In the genomic region with DNA sequence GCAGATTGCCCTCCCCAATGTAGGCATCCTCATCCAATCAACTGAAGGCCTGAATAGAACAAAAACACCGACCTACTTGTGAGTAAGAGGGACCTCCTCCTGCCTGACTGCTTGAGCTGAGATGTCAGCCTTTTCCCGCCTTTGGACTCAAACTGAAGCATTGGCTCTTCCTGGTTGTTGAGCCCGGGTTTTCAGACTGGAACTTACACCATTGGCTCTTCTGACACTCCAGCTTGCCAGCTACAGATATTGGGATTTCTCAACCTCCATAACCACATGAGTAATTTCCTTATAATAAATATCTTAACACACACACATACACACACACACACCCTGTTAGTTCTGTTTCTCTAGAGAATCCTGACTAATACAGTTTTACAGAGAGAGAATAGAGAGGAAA, we compare ENCODE assay signal across 18 cellular contexts.
DNase-seq lines count a peak whose midpoint lies in the region; ATAC-seq, FAIRE-seq and TF ChIP-seq lines count a peak whose summit lies in the region.
"Had no signal": no experiment of that assay in that cellular context is flagged by ENCODE, and none has a peak within 500 bp of the region (broad histone marks: within the 10 kb centered on the region; RNA-seq: fewer than 3 reads in every experiment).

No MANE protein-coding gene starts in this region.

- ATAC-seq in mucosa of descending colon = peak; percentile 56
- no peak for ATAC-seq in GM21360 (IDR thresholded peaks at IDR 0.05; ENCODE audit: unreplicated experiment)
- ATAC-seq: activated CD4-positive, CD25-positive, alpha-beta regulatory T cell treated with anti-CD3 and anti-CD28 coated beads, Interleukin-2, amount 50 U/mL, for 24 hours; CD8-positive, alpha-beta T cell; PC-3; stimulated activated memory B cell treated with anti-CD40 and anti-IgM and Interleukin-4, amounts not matched to agents 10 μg/mL and 1 μg/mL and 100 μg/mL, for 72 hours had no signal

- H3K27me3 ChIP-seq in bronchial epithelial cell (ENCODE audit: control insufficient read depth, insufficient read depth, low read length) = no peaks in the 10 kb centered on the region
- H3K27me3 ChIP-seq: right lobe of liver had no signal

- peaks cover 7% of the 10 kb centered on the region for H3K27me3 Mint-ChIP-seq in HFFc6 (ENCODE audit: insufficient read depth)
- H3K27me3 Mint-ChIP-seq: activated naive CD4-positive, alpha-beta T cell treated with anti-CD3 and anti-CD28 coated beads, Interleukin-2, amount 50 U/mL, for 24 hours had no signal

- H3K36me3 Mint-ChIP-seq in HFFc6 (ENCODE audit: low read depth) = no peaks in the 10 kb centered on the region
- H3K36me3 Mint-ChIP-seq: activated naive CD4-positive, alpha-beta T cell treated with anti-CD3 and anti-CD28 coated beads, Interleukin-2, amount 50 U/mL, for 24 hours; CD8-positive, alpha-beta T cell; stimulated activated memory B cell treated with anti-CD40 and anti-IgM and Interleukin-4, amounts not matched to agents 10 μg/mL and 1 μg/mL and 100 μg/mL, for 72 hours had no signal

- H3K9me3 ChIP-seq in mucosa of descending colon = no peaks in the 10 kb centered on the region
- H3K9me3 ChIP-seq: right lobe of liver had no signal

- no peaks in the 10 kb centered on the region for H3K36me3 ChIP-seq in bronchial epithelial cell (ENCODE audit: control insufficient read depth, insufficient read depth, low read length)
- H3K36me3 ChIP-seq in mucosa of descending colon (ENCODE audit: low read depth) = no peaks in the 10 kb centered on the region
- H3K36me3 ChIP-seq: right lobe of liver had no signal

- TF ChIP-seq POLR2A in GM12891 (IDR thresholded peaks at IDR 0.05; ENCODE audit: low read depth, low read length) = no peak

- no peaks in the 10 kb centered on the region for H3K4me1 Mint-ChIP-seq in HFFc6 (ENCODE audit: low read depth)
- H3K4me1 Mint-ChIP-seq: activated naive CD4-positive, alpha-beta T cell treated with anti-CD3 and anti-CD28 coated beads, Interleukin-2, amount 50 U/mL, for 24 hours; central memory CD8-positive, alpha-beta T cell; stimulated activated memory B cell treated with anti-CD40 and anti-IgM and Interleukin-4, amounts not matched to agents 10 μg/mL and 1 μg/mL and 100 μg/mL, for 72 hours had no signal

- intact Hi-C loops in mucosa of descending colon (cut with DNase I, micrococcal nuclease) = no loop called here

- no peaks in the 10 kb centered on the region for H3K9me3 Mint-ChIP-seq in HFFc6
- H3K9me3 Mint-ChIP-seq: activated naive CD4-positive, alpha-beta T cell treated with anti-CD3 and anti-CD28 coated beads, Interleukin-2, amount 50 U/mL, for 24 hours; CD8-positive, alpha-beta T cell; central memory CD8-positive, alpha-beta T cell; H9; stimulated activated memory B cell treated with anti-CD40 and anti-IgM and Interleukin-4, amounts not matched to agents 10 μg/mL and 1 μg/mL and 100 μg/mL, for 72 hours had no signal

- no peak overlapping the region for H3K4me3 ChIP-seq in bronchial epithelial cell (ENCODE audit: low read depth, low read length)
- H3K4me3 ChIP-seq in mucosa of descending colon = no peak overlapping the region
- H3K4me3 ChIP-seq: right lobe of liver had no signal

- peak overlapping the region; percentile 32; the same call in 1 of the 2 replicates for H3K4me3 Mint-ChIP-seq in HFFc6
- H3K4me3 Mint-ChIP-seq: activated naive CD4-positive, alpha-beta T cell treated with anti-CD3 and anti-CD28 coated beads, Interleukin-2, amount 50 U/mL, for 24 hours; CD8-positive, alpha-beta T cell; central memory CD8-positive, alpha-beta T cell; H9; stimulated activated memory B cell treated with anti-CD40 and anti-IgM and Interleukin-4, amounts not matched to agents 10 μg/mL and 1 μg/mL and 100 μg/mL, for 72 hours had no signal

- peak overlapping the region; percentile 42 for H3K27ac Mint-ChIP-seq in HFFc6
- H3K27ac Mint-ChIP-seq: activated naive CD4-positive, alpha-beta T cell treated with anti-CD3 and anti-CD28 coated beads, Interleukin-2, amount 50 U/mL, for 24 hours; CD8-positive, alpha-beta T cell; H9; stimulated activated memory B cell treated with anti-CD40 and anti-IgM and Interleukin-4, amounts not matched to agents 10 μg/mL and 1 μg/mL and 100 μg/mL, for 72 hours had no signal

- no peaks in the 10 kb centered on the region for H3K4me1 ChIP-seq in mucosa of descending colon (ENCODE audit: low read depth)
- H3K4me1 ChIP-seq: right lobe of liver had no signal

- DNase-seq in AML-193 (lab: John Stamatoyannopoulos, UW) (peak; percentile 56 to 78), HFFc6 (peak; percentile 69), bronchial epithelial cell (ENCODE audit: low read depth) (peak; percentile 82), mucosa of descending colon (no peak), NCI-H2081 (lab: John Stamatoyannopoulos, UW) (no peak), GM12891 (ENCODE audit: insufficient read length, low spot score) (no peak), SIG-M5 (lab: John Stamatoyannopoulos, UW) (no peak)
- DNase-seq: CD8-positive, alpha-beta T cell; H9; NCI-H226; PC-3; right lobe of liver had no signal

- TF ChIP-seq CTCF in HFFc6 (IDR thresholded peaks at IDR 0.05) (no peak), bronchial epithelial cell (IDR thresholded peaks at IDR 0.05; ENCODE audit: insufficient read depth, low read length, severe bottlenecking) (no peak), mucosa of descending colon (IDR thresholded peaks at IDR 0.05) (no peak)

- FAIRE-seq in bronchial epithelial cell (lab: Jason Lieb, UNC) (no peak), GM12891 (lab: Jason Lieb, UNC) (no peak)
- FAIRE-seq: endothelial cell of umbilical vein had no signal

TF ChIP-seq in GM12891, 5 proteins besides CTCF, POLR2A, EP300 and RAD21:
- no peak for TF ChIP-seq SPI1 (IDR thresholded peaks at IDR 0.05; ENCODE audit: low read depth, low read length)
- no peak for TF ChIP-seq TAF1 (IDR thresholded peaks at IDR 0.05; ENCODE audit: low read depth, low read length)
- TF ChIP-seq POLR2AphosphoS5 (IDR thresholded peaks at IDR 0.05; ENCODE audit: low read depth, low read length) = no peak
- no peak for TF ChIP-seq PAX5 (IDR thresholded peaks at IDR 0.05; ENCODE audit: insufficient read depth, low read length, severe bottlenecking)
- no peak for TF ChIP-seq POU2F2 (IDR thresholded peaks at IDR 0.05; ENCODE audit: low read depth, low read length)

Comparison
In these comparisons a context has a peak if more than half of its experiments do, and no peak if none do; other contexts are left out.
1. DNase-seq: peak in AML-193 (2 of 2), HFFc6 (single experiment) and bronchial epithelial cell (single experiment); none in mucosa of descending colon (0 of 3), NCI-H2081 (0 of 2), GM12891 (single experiment) and SIG-M5 (single experiment).